Comparison of ENCODE assay signal across 1 cellular context in genomic region chr14:50082308-50082742, GRCh38.
A peak's percentile ranks its signal among the peaks of the same experiment; 100 is the strongest.
TF ChIP-seq lines count a peak whose summit lies in the region.

No MANE protein-coding gene starts in this region.

TF ChIP-seq in GM12878, 131 proteins besides CTCF, POLR2A, EP300 and RAD21:
- no peak for TF ChIP-seq TCF3 (IDR thresholded peaks at IDR 0.05; ENCODE audit: borderline replicate concordance, insufficient read depth, low read depth, low read length)
- TF ChIP-seq SUZ12 (IDR thresholded peaks at IDR 0.05; ENCODE audit: unreplicated experiment): no peak
- no peak for TF ChIP-seq RCOR1 (conservative IDR thresholded peaks at IDR 0.05; ENCODE audit: low read depth, low read length)
- TF ChIP-seq PAX5 (IDR thresholded peaks at IDR 0.05; ENCODE audit: borderline replicate concordance, low read depth, low read length): peak; percentile 53; the same call in 1 of the 2 replicates
- peak; percentile 32; the same call in 1 of the 2 replicates for TF ChIP-seq CREM (IDR thresholded peaks at IDR 0.05; ENCODE audit: low read depth)
- no peak for TF ChIP-seq ZNF274 (IDR thresholded peaks at IDR 0.05; ENCODE audit: insufficient read depth, insufficient read length)
- no peak for TF ChIP-seq MTA2 (IDR thresholded peaks at IDR 0.05; ENCODE audit: low read depth)
- peak; percentile 27; the same call in 1 of the 2 replicates for TF ChIP-seq NBN (IDR thresholded peaks at IDR 0.05)
- no peak for TF ChIP-seq STAT1 (conservative IDR thresholded peaks at IDR 0.05)
- TF ChIP-seq CHD1 (IDR thresholded peaks at IDR 0.05; ENCODE audit: low read depth, low read length): 0 out of 2 replicates have a peak, but pooled peaks have one; percentile 32
- TF ChIP-seq ZBTB11 (CRISPR knock-in tag; IDR thresholded peaks at IDR 0.05): no peak
- peak; percentile 43; the same call in 1 of the 2 replicates for TF ChIP-seq ZNF687 (IDR thresholded peaks at IDR 0.05)
- 0 out of 2 replicates have a peak, but pooled peaks have one; percentile 10 for TF ChIP-seq HCFC1 (IDR thresholded peaks at IDR 0.05; ENCODE audit: low read length)
- TF ChIP-seq WRNIP1 (IDR thresholded peaks at IDR 0.05; ENCODE audit: borderline replicate concordance, low read depth, low read length): no peak
- peak; percentile 26 for TF ChIP-seq POLR2AphosphoS5 (IDR thresholded peaks at IDR 0.05; ENCODE audit: low read length)
- peak; percentile 71 for TF ChIP-seq ATF7 (IDR thresholded peaks at IDR 0.05; ENCODE audit: low read depth)
